Comparison of ENCODE assay signal across 29 cellular contexts in genomic region chr14:42548349-42548748, GRCh38.
"Had no signal": no experiment of that assay in that cellular context is flagged by ENCODE, and none has a peak within 500 bp of the region (broad histone marks: within the 10 kb centered on the region; RNA-seq: fewer than 3 reads in every experiment).

No MANE protein-coding gene starts in this region.

- H3K4me1 Mint-ChIP-seq: activated CD4-positive, alpha-beta memory T cell treated with anti-CD3 and anti-CD28 coated beads, Interleukin-2, amount 10 ng/mL, durations not matched to agents 7 days and 5 days; activated CD4-positive, alpha-beta T cell treated with anti-CD3 and anti-CD28 coated beads for 36 hours; activated CD4-positive, alpha-beta T cell treated with anti-CD3 and anti-CD28 coated beads, Interleukin-2, amount 10 ng/mL, durations not matched to agents 24 days and 14 days; activated naive CD4-positive, alpha-beta T cell treated with anti-CD3 and anti-CD28 coated beads, Interleukin-2, amount 10 ng/mL, durations not matched to agents 7 days and 5 days; central memory CD8-positive, alpha-beta T cell; endodermal cell; T-helper 17 cell had no signal

- DNase-seq: activated CD4-positive, alpha-beta memory T cell treated with anti-CD3 and anti-CD28 coated beads, Interleukin-2, amount 10 ng/mL, durations not matched to agents 7 days and 5 days; activated CD4-positive, alpha-beta T cell treated with anti-CD3 and anti-CD28 coated beads for 36 hours; activated CD4-positive, alpha-beta T cell treated with anti-CD3 and anti-CD28 coated beads, Interleukin-2, amount 10 ng/mL, durations not matched to agents 24 days and 14 days; activated CD4-positive, CD25-positive, alpha-beta regulatory T cell; activated CD4-positive, CD25-positive, alpha-beta regulatory T cell treated with anti-CD3 and anti-CD28 coated beads, Interleukin-2, amount 50 U/mL, for 72 hours; activated CD8-positive, alpha-beta memory T cell treated with anti-CD3 and anti-CD28 coated beads, Interleukin-2, amount 50 U/mL, for 48 hours; activated gamma-delta T cell; activated naive CD4-positive, alpha-beta T cell; activated naive CD4-positive, alpha-beta T cell treated with anti-CD3 and anti-CD28 coated beads, Interleukin-2, amount 10 ng/mL, durations not matched to agents 7 days and 5 days; activated T-cell treated with anti-CD3 and anti-CD28 coated beads for 4 hours; activated T-cell treated with anti-CD3 and anti-CD28 coated beads, Interleukin-2, amount 50 U/mL, for 24 hours; activated T-cell treated with anti-CD3 and anti-CD28 coated beads, Interleukin-2, amount 50 U/mL, for 72 hours; amniotic stem cell; anterior cingulate cortex; brain microvascular endothelial cell; dorsolateral prefrontal cortex; effector memory CD4-positive, alpha-beta T cell; endodermal cell; gastrocnemius medialis; T-helper 1 cell; T-helper 17 cell; T1000 had no signal

- H3K27ac ChIP-seq: brain microvascular endothelial cell, coronary artery, dorsolateral prefrontal cortex, foreskin keratinocyte, gastrocnemius medialis had no signal

- H3K36me3 Mint-ChIP-seq: activated naive CD4-positive, alpha-beta T cell treated with anti-CD3 and anti-CD28 coated beads, Interleukin-2, amount 10 ng/mL, durations not matched to agents 7 days and 5 days; activated naive CD8-positive, alpha-beta T cell had no signal

- H3K4me3 Mint-ChIP-seq: activated CD4-positive, alpha-beta memory T cell treated with anti-CD3 and anti-CD28 coated beads, Interleukin-2, amount 10 ng/mL, durations not matched to agents 7 days and 5 days; activated CD4-positive, alpha-beta T cell treated with anti-CD3 and anti-CD28 coated beads for 36 hours; activated CD4-positive, alpha-beta T cell treated with anti-CD3 and anti-CD28 coated beads, Interleukin-2, amount 10 ng/mL, durations not matched to agents 24 days and 14 days; activated naive CD4-positive, alpha-beta T cell treated with anti-CD3 and anti-CD28 coated beads, Interleukin-2, amount 10 ng/mL, durations not matched to agents 7 days and 5 days; activated naive CD8-positive, alpha-beta T cell; activated T-cell treated with anti-CD3 and anti-CD28 coated beads, Interleukin-2, amount 50 U/mL, for 24 hours; activated T-cell treated with anti-CD3 and anti-CD28 coated beads, Interleukin-2, amount 50 U/mL, for 72 hours; central memory CD8-positive, alpha-beta T cell; dendritic cell treated with granulocyte-macrophage colony-stimulating factor and Interleukin-4, amounts not matched to agents 40 ng/mL and 50 ng/mL, for 4 days; endodermal cell; T-helper 17 cell; T-helper 2 cell treated with Interferon-gamma antibody and Interleukin-4, amounts not matched to agents 5 μg/mL and 100 μg/mL, for 36 hours had no signal

- H3K27me3 ChIP-seq: brain microvascular endothelial cell, dorsolateral prefrontal cortex, foreskin keratinocyte, gastrocnemius medialis had no signal

- ATAC-seq: activated CD4-positive, alpha-beta T cell treated with anti-CD3 and anti-CD28 coated beads for 36 hours; activated T-cell treated with anti-CD3 and anti-CD28 coated beads, Interleukin-2, amount 50 U/mL, for 72 hours; esophagus mucosa; foreskin keratinocyte; gastrocnemius medialis; T-helper 17 cell had no signal

- H3K27ac Mint-ChIP-seq: activated CD4-positive, alpha-beta memory T cell treated with anti-CD3 and anti-CD28 coated beads, Interleukin-2, amount 10 ng/mL, durations not matched to agents 7 days and 5 days; activated CD4-positive, alpha-beta T cell treated with anti-CD3 and anti-CD28 coated beads for 36 hours; activated CD4-positive, alpha-beta T cell treated with anti-CD3 and anti-CD28 coated beads, Interleukin-2, amount 10 ng/mL, durations not matched to agents 24 days and 14 days; activated naive CD4-positive, alpha-beta T cell treated with anti-CD3 and anti-CD28 coated beads, Interleukin-2, amount 10 ng/mL, durations not matched to agents 7 days and 5 days; activated naive CD8-positive, alpha-beta T cell; activated T-cell treated with anti-CD3 and anti-CD28 coated beads, Interleukin-2, amount 50 U/mL, for 24 hours; activated T-cell treated with anti-CD3 and anti-CD28 coated beads, Interleukin-2, amount 50 U/mL, for 72 hours; dendritic cell treated with granulocyte-macrophage colony-stimulating factor and Interleukin-4, amounts not matched to agents 40 ng/mL and 50 ng/mL, for 4 days; endodermal cell; T-helper 17 cell; T-helper 2 cell treated with Interferon-gamma antibody and Interleukin-4, amounts not matched to agents 5 μg/mL and 100 μg/mL, for 36 hours had no signal

- H3K4me1 ChIP-seq: foreskin keratinocyte, gastrocnemius medialis had no signal

- H3K9me3 ChIP-seq: gastrocnemius medialis had no signal

- H3K9me3 Mint-ChIP-seq: endodermal cell had no signal

- H3K36me3 ChIP-seq: brain microvascular endothelial cell, gastrocnemius medialis had no signal

- H3K4me3 ChIP-seq: coronary artery, dorsolateral prefrontal cortex, gastrocnemius medialis had no signal
